26 cellular contexts compared by ENCODE assay signal in genomic region chr4:117010695-117011094, GRCh38.
"Had no signal": no experiment of that assay in that cellular context is flagged by ENCODE, and none has a peak within 500 bp of the region (broad histone marks: within the 10 kb centered on the region; RNA-seq: fewer than 3 reads in every experiment).

No MANE protein-coding gene starts in this region.

- DNase-seq: activated CD4-positive, alpha-beta memory T cell treated with anti-CD3 and anti-CD28 coated beads, Interleukin-2, amount 10 ng/mL, durations not matched to agents 7 days and 5 days; activated CD4-positive, alpha-beta T cell treated with anti-CD3 and anti-CD28 coated beads for 1 hour; activated CD4-positive, alpha-beta T cell treated with anti-CD3 and anti-CD28 coated beads, Interleukin-2, amount 10 ng/mL, durations not matched to agents 7 days and 5 days; activated CD8-positive, alpha-beta memory T cell treated with anti-CD3 and anti-CD28 coated beads, Interleukin-2, amount 50 U/mL, for 48 hours; activated gamma-delta T cell treated with Interleukin-2 at 50 U/mL for 16 hours; activated naive CD4-positive, alpha-beta T cell treated with anti-CD3 and anti-CD28 coated beads, Interleukin-2, amount 50 U/mL, for 16 hours; activated T-cell treated with anti-CD3 and anti-CD28 coated beads, Interleukin-2, amount 50 U/mL, for 24 hours; amygdala; esophagus squamous epithelium; left ventricle myocardium inferior; mucosa of descending colon; stimulated activated CD4-positive, alpha-beta T cell treated with anti-CD3 and anti-CD28 coated beads, Interleukin-4, amount 100 ng/mL, for 4 hours; stimulated activated CD8-positive, alpha-beta memory T cell treated with anti-CD3 and anti-CD28 coated beads, Interleukin-4, amount 100 ng/mL, for 48 hours; stimulated activated naive CD8-positive, alpha-beta T cell treated with anti-CD3 and anti-CD28 coated beads, Interleukin-15, amount 100 ng/mL, for 72 hours; substantia nigra; T-helper 2 cell; upper lobe of left lung had no signal

- ATAC-seq: mucosa of descending colon; natural killer cell treated with Interleukin-12 subunit alpha and Interleukin-12 subunit beta and Interleukin-15 and Interleukin-18, amount 100 ng/mL, for 72 hours; sciatic nerve; stimulated activated memory B cell treated with anti-CD40 and anti-IgM and Interleukin-4, amounts not matched to agents 10 μg/mL and 1 μg/mL and 100 μg/mL, for 72 hours; stimulated activated naive CD8-positive, alpha-beta T cell treated with anti-CD3 and anti-CD28 coated beads, Interleukin-15, amount 100 ng/mL, for 72 hours; WTC11 had no signal

- FAIRE-seq: bronchial epithelial cell, frontal cortex had no signal

- H3K4me3 ChIP-seq: esophagus squamous epithelium, left ventricle myocardium inferior, lung, mucosa of descending colon, skin epidermis, upper lobe of left lung, vagina had no signal
